In the genomic region with DNA sequence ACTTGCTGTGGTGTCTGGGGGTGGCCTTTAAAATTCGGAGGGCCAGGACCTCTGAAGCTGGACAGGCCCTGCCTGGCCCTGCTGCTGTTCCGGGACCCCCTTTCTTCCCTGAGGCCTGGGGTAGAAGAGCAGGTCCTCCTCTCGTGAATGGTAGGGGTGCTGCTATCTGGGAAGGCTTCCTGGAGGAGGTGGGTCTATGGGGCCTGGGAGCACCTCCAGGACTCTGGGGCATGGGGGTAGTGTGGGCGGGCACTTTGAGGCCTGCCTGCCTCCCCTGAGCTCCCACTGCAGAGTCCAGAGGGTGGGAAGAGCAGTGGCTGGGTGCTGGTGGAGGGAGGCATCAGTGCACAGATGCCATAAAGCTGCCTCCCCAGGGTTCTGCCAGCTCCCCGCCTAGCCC, we compare ENCODE assay signal across 18 cellular contexts. TPM values are rescaled to one million over a fixed set of nuclear protein-coding genes. Genes with fewer than 3 reads are reported as not detected.
DNase-seq lines count a peak whose midpoint lies in the region; ATAC-seq and TF ChIP-seq lines count a peak whose summit lies in the region.
"Had no signal": no experiment of that assay in that cellular context is flagged by ENCODE, and none has a peak within 500 bp of the region (broad histone marks: within the 10 kb centered on the region; RNA-seq: fewer than 3 reads in every experiment).

No MANE protein-coding gene starts in this region.

- peak overlapping the region; percentile 41 for H3K9ac ChIP-seq in skeletal muscle satellite cell (ENCODE audit: low read depth, low read length)

- TF ChIP-seq CTCF in left ventricle myocardium inferior (IDR thresholded peaks at IDR 0.05; ENCODE audit: borderline replicate concordance) (no peak), right atrium auricular region (IDR thresholded peaks at IDR 0.05) (no peak), esophagus muscularis mucosa (IDR thresholded peaks at IDR 0.05) (no peak), vagina (IDR thresholded peaks at IDR 0.05) (no peak)

- H3K4me3 Mint-ChIP-seq in immature natural killer cell (no peak overlapping the region), T-helper 17 cell (no peak overlapping the region)
- H3K4me3 Mint-ChIP-seq: CD14-positive monocyte had no signal

- H3K27ac Mint-ChIP-seq in immature natural killer cell (no peak overlapping the region), T-helper 17 cell (no peak overlapping the region)
- H3K27ac Mint-ChIP-seq: CD14-positive monocyte had no signal

- intact Hi-C loops in left ventricle myocardium inferior (cut with micrococcal nuclease), result no loop called here
- intact Hi-C loops in esophagus muscularis mucosa (cut with DNase I), result no loop called here
- intact Hi-C loops in vagina (cut with DNase I), result loop anchor here (10.0 kb wide), 1 partner anchor 148 kb away; the partner anchor contains the start of genes CFAP99 and ZFYVE28

- H3K27me3 Mint-ChIP-seq in immature natural killer cell (ENCODE audit: low read depth in 3 of 3) (peaks cover 0 to 5% (median 3%) of the 10 kb centered on the region in 3 donors), T-helper 17 cell (no peaks in the 10 kb centered on the region)

- H3K9me3 Mint-ChIP-seq in immature natural killer cell, result no peaks in the 10 kb centered on the region
- H3K9me3 Mint-ChIP-seq: CD14-positive monocyte had no signal

- no peak for TF ChIP-seq POLR2A in esophagus muscularis mucosa (IDR thresholded peaks at IDR 0.05; ENCODE audit: low read depth)
- TF ChIP-seq POLR2A in vagina (IDR thresholded peaks at IDR 0.05), result no peak

- TF ChIP-seq EP300 in esophagus muscularis mucosa (IDR thresholded peaks at IDR 0.05), result no peak

- H3K27me3 ChIP-seq in left ventricle myocardium inferior (ENCODE audit: low read depth) (no peaks in the 10 kb centered on the region), right atrium auricular region (no peaks in the 10 kb centered on the region), esophagus muscularis mucosa (no peaks in the 10 kb centered on the region), skeletal muscle satellite cell (ENCODE audit: control insufficient read depth, insufficient read depth, low read length) (no peaks in the 10 kb centered on the region), vagina (no peaks in the 10 kb centered on the region)
- H3K27me3 ChIP-seq: SJSA1 had no signal

- H3K4me2 ChIP-seq in skeletal muscle satellite cell (ENCODE audit: low read length), result no peak overlapping the region

- H3K9me3 ChIP-seq in left ventricle myocardium inferior (replicated peaks) (no peaks in the 10 kb centered on the region), right atrium auricular region (no peaks in the 10 kb centered on the region), esophagus muscularis mucosa (no peaks in the 10 kb centered on the region), skeletal muscle satellite cell (replicated peaks; ENCODE audit: low read length) (no peaks in the 10 kb centered on the region), vagina (no peaks in the 10 kb centered on the region), T-helper 17 cell (ENCODE audit: control insufficient read depth, low read length, poor library complexity, severe bottlenecking) (no peaks in the 10 kb centered on the region)
- H3K9me3 ChIP-seq: SJSA1 had no signal

- H3K4me1 Mint-ChIP-seq in immature natural killer cell (peaks cover 0 to 5% of the 10 kb centered on the region in 2 donors), T-helper 17 cell (no peaks in the 10 kb centered on the region)

- peaks cover 66% of the 10 kb centered on the region for H3K4me1 ChIP-seq in left ventricle myocardium inferior
- peaks cover 0 to 55% of the 10 kb centered on the region in 2 donors for H3K4me1 ChIP-seq in right atrium auricular region
- peaks cover 32 to 52% (median 41%) of the 10 kb centered on the region in 4 donors for H3K4me1 ChIP-seq in esophagus muscularis mucosa
- H3K4me1 ChIP-seq in skeletal muscle satellite cell (ENCODE audit: control insufficient read depth, insufficient read depth, low read length), result peaks cover 24% of the 10 kb centered on the region
- peaks cover 21% of the 10 kb centered on the region for H3K4me1 ChIP-seq in vagina
- H3K4me1 ChIP-seq: SJSA1 had no signal

- DNase-seq in left ventricle myocardium inferior (no peak), right atrium auricular region (ENCODE audit: low spot score) (no peak), esophagus muscularis mucosa (ENCODE audit: extremely low spot score) (no peak), vagina (ENCODE audit: extremely low spot score in 2 of 2) (no peak), GM19238 (ENCODE audit: insufficient read length, low spot score) (no peak), immature natural killer cell (no peak), T-helper 17 cell (no peak)
- DNase-seq: DMS53, GDM1, H7, KG1, NCI-H1092 treated with DMSO at 0.1 percent for 48 hours, NCI-H1436 treated with DMSO at 0.1 percent for 48 hours, NCI-H2029, NCI-H526 had no signal

- 83% methylated on average over 3 of the region's 5 CpGs for WGBS in esophagus muscularis mucosa

- no peak for ATAC-seq in T-helper 17 cell

- no peak overlapping the region for H3K4me3 ChIP-seq in left ventricle myocardium inferior
- H3K4me3 ChIP-seq in right atrium auricular region, result no peak overlapping the region
- H3K4me3 ChIP-seq in esophagus muscularis mucosa, result no peak overlapping the region
- H3K4me3 ChIP-seq in skeletal muscle satellite cell (ENCODE audit: low read length), result no peak overlapping the region
- no peak overlapping the region for H3K4me3 ChIP-seq in vagina
- H3K4me3 ChIP-seq: SJSA1 had no signal

- H3K36me3 ChIP-seq in left ventricle myocardium inferior (peaks cover 6% of the 10 kb centered on the region), right atrium auricular region (no peaks in the 10 kb centered on the region), esophagus muscularis mucosa (peaks cover 0 to 17% (median 11%) of the 10 kb centered on the region in 4 donors), skeletal muscle satellite cell (ENCODE audit: insufficient read depth, low read length) (no peaks in the 10 kb centered on the region), vagina (no peaks in the 10 kb centered on the region)
- H3K36me3 ChIP-seq: SJSA1 had no signal

- H3K36me3 Mint-ChIP-seq in immature natural killer cell (peaks cover 0 to 5% (median 4%) of the 10 kb centered on the region in 3 donors), T-helper 17 cell (ENCODE audit: low read depth) (no peaks in the 10 kb centered on the region)
- H3K36me3 Mint-ChIP-seq: CD14-positive monocyte had no signal

- peak overlapping the region; percentile 76 for H3K27ac ChIP-seq in left ventricle myocardium inferior (replicated peaks)
- H3K27ac ChIP-seq in right atrium auricular region, result peak overlapping the region in 1 of 2 donors; percentile 10
- H3K27ac ChIP-seq in esophagus muscularis mucosa (replicated peaks in 1 of 4), result peak overlapping the region in 3 of 4 donors; percentile 50 to 79 (median 55)
- H3K27ac ChIP-seq in vagina, result peak overlapping the region; percentile 77
- H3K27ac ChIP-seq: SJSA1 had no signal

RNA-seq across cellular contexts. Expression of gene MXD4, which starts 4.9 kb away (rescaled TPM):
- total RNA-seq in left ventricle myocardium inferior (40.4 TPM), right atrium auricular region (10 to 100 TPM; 33.4 to 34.9 TPM), esophagus muscularis mucosa (10 to 100 TPM; 38.8 to 86.4 (median 59.2) TPM), vagina (27.5 TPM), T-helper 17 cell (100 to 1,000 TPM in 1 of 2 donors, 10 to 100 TPM in 1; 81.4 to 100 TPM)
- total RNA-seq in skeletal muscle satellite cell (2012; rRNA removed), result 38.9 and 43.9 TPM in 2 replicates
- polyA plus RNA-seq in immature natural killer cell, result 10 to 100 TPM; 55.0 to 56.1 (median 55.0) TPM

RNA-seq across cellular contexts. Expression of gene HAUS3, which starts 24.9 kb away (rescaled TPM):
- total RNA-seq in left ventricle myocardium inferior (6.4 TPM), right atrium auricular region (1 to 10 TPM; 3.7 to 4.1 TPM), esophagus muscularis mucosa (10 to 100 TPM in 3 of 4 donors, 1 to 10 TPM in 1; 9.9 to 14.1 (median 11.3) TPM), vagina (9.6 TPM), T-helper 17 cell (10 to 100 TPM; 78.5 to 94.5 TPM)
- 10.9 and 14.0 TPM in 2 replicates for total RNA-seq in skeletal muscle satellite cell (2012; rRNA removed)
- polyA plus RNA-seq in immature natural killer cell, result 10 to 100 TPM; 12.8 to 21.7 (median 16.5) TPM

RNA-seq across cellular contexts. Expression of gene POLN, which starts 24.9 kb away (rescaled TPM):
- total RNA-seq in left ventricle myocardium inferior, result 2.2 TPM
- 1 to 10 TPM; 1.3 to 2.8 TPM for total RNA-seq in right atrium auricular region
- total RNA-seq in esophagus muscularis mucosa, result 1 to 10 TPM; 1.2 to 3.3 (median 2.7) TPM
- total RNA-seq in skeletal muscle satellite cell (2012; rRNA removed), result 2.0 and 2.8 TPM in 2 replicates
- total RNA-seq in vagina, result 3.9 TPM
- polyA plus RNA-seq in immature natural killer cell, result 1 to 10 TPM in 1 of 3 donors, under 1 TPM in 1, not detected in 1; 0.41 to 1.6 TPM
- total RNA-seq in T-helper 17 cell, result 1 to 10 TPM; 2.8 to 3.9 TPM
